In genomic region chr3:48439820-48440589, GRCh38 we compare ENCODE assay signal across 8 cellular contexts. TPM values are rescaled to one million over a fixed set of nuclear protein-coding genes. Genes with fewer than 3 reads are reported as not detected.
DNase-seq lines count a peak whose midpoint lies in the region; TF ChIP-seq lines count a peak whose summit lies in the region.

CCDC51 (minus strand) TSS chr3:48440119; CDS start chr3:48435128, 4,991 bp downstream.
TMA7 (plus strand) TSS chr3:48440257; CDS start chr3:48440297, 40 bp downstream.

- peak within 1 kb of the TSS; percentile 89 to 92 (median 91) for H3K4me3 Mint-ChIP-seq in nephron
- peak within 1 kb of the TSS; percentile 100 for H3K4me3 Mint-ChIP-seq in stimulated activated naive CD8-positive, alpha-beta T cell treated with anti-CD3 and anti-CD28 coated beads, Interleukin-15, Interleukin-2, amounts not matched to agents 100 ng/mL and 50 ng/mL, for 24 hours

- H3K9ac ChIP-seq in MM.1S (ENCODE audit: low read length) = peak within 1 kb of the TSS; percentile 85

- no peaks in the 10 kb centered on the region for H3K9me3 ChIP-seq in HAP-1
- no peaks in the 10 kb centered on the region for H3K9me3 ChIP-seq in MM.1S (replicated peaks; ENCODE audit: insufficient read depth, low read length)

- peak within 1 kb of the TSS; percentile 99 for H2AFZ ChIP-seq in MM.1S (ENCODE audit: low read length)

- peak within 1 kb of the TSS; percentile 84 for H3K4me2 ChIP-seq in MM.1S (ENCODE audit: low read depth, low read length)

- H3K27ac ChIP-seq in MM.1S (ENCODE audit: low read length) = peak within 1 kb of the TSS; percentile 65; the same call in 1 of the 2 replicates

- DNase-seq in G401 (ENCODE audit: low spot score) (peak; percentile 99), HAP-1 (ENCODE audit: low spot score in 2 of 2) (peak; percentile 93 to 99), MM.1S (peak; percentile 99), SIG-M5 (lab: John Stamatoyannopoulos, UW) (peak; percentile 84), activated gamma-delta T cell (lab: John Stamatoyannopoulos, UW) (peak; percentile 91), fibroblast of the aortic adventitia (ENCODE audit: low read depth) (peak; percentile 93)

- H3K4me1 ChIP-seq in HAP-1 = peaks cover 11% of the 10 kb centered on the region
- H3K4me1 ChIP-seq in MM.1S (ENCODE audit: low read length) = peaks cover 12% of the 10 kb centered on the region

- H3K27me3 ChIP-seq in HAP-1 (ENCODE audit: low read depth) (no peaks in the 10 kb centered on the region), MM.1S (replicated peaks; ENCODE audit: insufficient read depth, low read length) (no peaks in the 10 kb centered on the region)

- H3K36me3 Mint-ChIP-seq in nephron (ENCODE audit: low read depth) = peaks cover 15% of the 10 kb centered on the region
- peaks cover 42% of the 10 kb centered on the region for H3K36me3 Mint-ChIP-seq in stimulated activated naive CD8-positive, alpha-beta T cell treated with anti-CD3 and anti-CD28 coated beads, Interleukin-15, Interleukin-2, amounts not matched to agents 100 ng/mL and 50 ng/mL, for 24 hours (ENCODE audit: low read depth)

- TF ChIP-seq CTCF in MM.1S (IDR thresholded peaks at IDR 0.05; ENCODE audit: low read length) = no peak
- no peak for TF ChIP-seq CTCF in fibroblast of the aortic adventitia (IDR thresholded peaks at IDR 0.05; ENCODE audit: insufficient read depth, low read length)
- no peak for TF ChIP-seq CTCF in nephron (IDR thresholded peaks at IDR 0.05; ENCODE audit: unreplicated experiment in 3 of 3)

- no peaks in the 10 kb centered on the region for H3K9me2 ChIP-seq in MM.1S (replicated peaks; ENCODE audit: insufficient read depth, low read length)

- H3K79me2 ChIP-seq in MM.1S (ENCODE audit: low read length) = peaks cover 37% of the 10 kb centered on the region

- H3K4me1 Mint-ChIP-seq in nephron = peaks cover 15% of the 10 kb centered on the region
- peaks cover 49% of the 10 kb centered on the region for H3K4me1 Mint-ChIP-seq in stimulated activated naive CD8-positive, alpha-beta T cell treated with anti-CD3 and anti-CD28 coated beads, Interleukin-15, Interleukin-2, amounts not matched to agents 100 ng/mL and 50 ng/mL, for 24 hours (ENCODE audit: low read depth)

- H4K20me1 ChIP-seq in MM.1S (ENCODE audit: insufficient read depth, low read length) = no peaks in the 10 kb centered on the region

- no peaks in the 10 kb centered on the region for H3K9me3 Mint-ChIP-seq in nephron
- no peaks in the 10 kb centered on the region for H3K9me3 Mint-ChIP-seq in stimulated activated naive CD8-positive, alpha-beta T cell treated with anti-CD3 and anti-CD28 coated beads, Interleukin-15, Interleukin-2, amounts not matched to agents 100 ng/mL and 50 ng/mL, for 24 hours

- H3F3A ChIP-seq in MM.1S (ENCODE audit: insufficient read depth, low read length) = peaks cover 19% of the 10 kb centered on the region

- H3K27me3 Mint-ChIP-seq in nephron (ENCODE audit: low read depth) = no peaks in the 10 kb centered on the region
- H3K27me3 Mint-ChIP-seq in stimulated activated naive CD8-positive, alpha-beta T cell treated with anti-CD3 and anti-CD28 coated beads, Interleukin-15, Interleukin-2, amounts not matched to agents 100 ng/mL and 50 ng/mL, for 24 hours = no peaks in the 10 kb centered on the region

- in situ Hi-C loops in G401 (cut with HindIII; ENCODE audit: low sequenced_read_pairs) = no loop called here
- in situ Hi-C loops in HAP-1 (cut with MboI; ENCODE audit: low sequenced_read_pairs) = loop anchor here (5.0 kb wide), 3 partner anchors 168 to 248 kb away; no protein-coding TSS in a partner anchor

- peak within 1 kb of the TSS; percentile 80 to 97 (median 94) for H3K27ac Mint-ChIP-seq in nephron
- peak within 1 kb of the TSS; percentile 99 for H3K27ac Mint-ChIP-seq in stimulated activated naive CD8-positive, alpha-beta T cell treated with anti-CD3 and anti-CD28 coated beads, Interleukin-15, Interleukin-2, amounts not matched to agents 100 ng/mL and 50 ng/mL, for 24 hours

- H3K36me3 ChIP-seq in HAP-1 (replicated peaks) (peaks cover 36% of the 10 kb centered on the region), MM.1S (replicated peaks; ENCODE audit: insufficient read depth, low read length) (no peaks in the 10 kb centered on the region)

- peak within 1 kb of the TSS; percentile 87 for H3K4me3 ChIP-seq in HAP-1
- H3K4me3 ChIP-seq in MM.1S (ENCODE audit: low read length) = peak within 1 kb of the TSS; percentile 98
- peak within 1 kb of the TSS; percentile 97 for H3K4me3 ChIP-seq in fibroblast of the aortic adventitia (ENCODE audit: low read depth, low read length)

RNA-seq across cellular contexts. Expression of gene CCDC51, which starts in this region (rescaled TPM):
- 21.3 and 30.0 TPM in 2 replicates for total RNA-seq in G401 (2014; rRNA removed; shearing (Covaris generic))
- total RNA-seq in fibroblast of the aortic adventitia (ENCODE audit: low replicate concordance) = 19.3 and 38.0 TPM in 2 replicates

RNA-seq across cellular contexts. Expression of gene TMA7, which starts in this region (rescaled TPM):
- total RNA-seq in G401 (2014; rRNA removed; shearing (Covaris generic)) = 770 and 948 TPM in 2 replicates
- 234 and 390 TPM in 2 replicates for total RNA-seq in fibroblast of the aortic adventitia (ENCODE audit: low replicate concordance)

Comparison
In these comparisons a context has a peak if more than half of its experiments do, and no peak if none do; other contexts are left out.
1. Peak in every context shown above with its lines: DNase-seq, H3K4me3 ChIP-seq and H3K27ac ChIP-seq.